8 cellular contexts compared by ENCODE assay signal in the genomic region with DNA sequence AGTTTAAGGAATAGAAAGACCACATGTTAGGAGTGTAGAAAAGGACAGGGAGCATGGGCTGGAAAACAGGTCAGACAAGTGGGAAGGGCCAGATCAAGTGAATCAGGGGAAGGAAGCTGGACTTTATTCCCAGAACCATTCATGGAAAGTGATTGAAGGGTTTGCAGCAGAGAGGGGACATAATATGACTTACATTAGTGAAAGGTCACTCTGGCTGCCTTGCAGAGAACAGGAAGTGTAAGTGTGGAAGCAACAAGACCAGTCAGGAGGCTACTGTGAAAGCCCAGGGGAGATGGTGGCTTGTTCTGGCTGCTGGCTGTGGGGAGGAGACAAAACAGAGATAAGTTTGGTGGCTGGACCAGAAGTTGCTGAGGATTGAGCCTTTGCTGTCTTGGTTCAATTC.
DNase-seq lines count a peak whose midpoint lies in the region; ATAC-seq lines count a peak whose summit lies in the region.

No MANE protein-coding gene starts in this region.

- H3K9me3 Mint-ChIP-seq in activated CD4-positive, alpha-beta T cell treated with anti-CD3 and anti-CD28 coated beads, Interleukin-2, amount 10 ng/mL, durations not matched to agents 7 days and 5 days, result peaks cover 9% of the 10 kb centered on the region
- peaks cover 9% of the 10 kb centered on the region for H3K9me3 Mint-ChIP-seq in activated CD4-positive, alpha-beta T cell treated with anti-CD3 and anti-CD28 coated beads for 36 hours (ENCODE audit: low read depth)
- H3K9me3 Mint-ChIP-seq in activated CD4-positive, alpha-beta memory T cell treated with anti-CD3 and anti-CD28 coated beads, Interleukin-2, amount 10 ng/mL, durations not matched to agents 7 days and 5 days, result no peaks in the 10 kb centered on the region
- peaks cover 0 to 5% (median 0%) of the 10 kb centered on the region in 11 donors for H3K9me3 Mint-ChIP-seq in naive thymus-derived CD4-positive, alpha-beta T cell

- CTCF ChIA-PET in activated CD4-positive, alpha-beta T cell treated with anti-CD3 and anti-CD28 coated beads, Interleukin-2, amount 10 ng/mL, durations not matched to agents 7 days and 5 days (lab: Charles Lee), result interaction anchor here (0.7 to 5.1 kb wide), 3 partner anchors 9 to 185 kb away, joined by 3 to 39 read pairs (median 4); no protein-coding TSS in a partner anchor
- CTCF ChIA-PET in activated CD4-positive, alpha-beta T cell treated with anti-CD3 and anti-CD28 coated beads for 36 hours (lab: Charles Lee), result interaction anchor here (0.6 to 1.4 kb wide), 5 partner anchors 9 to 608 kb away, joined by 3 to 6 read pairs (median 4); partner anchors contain the start of gene NEMF
- CTCF ChIA-PET in activated CD4-positive, alpha-beta memory T cell treated with anti-CD3 and anti-CD28 coated beads, Interleukin-2, amount 10 ng/mL, durations not matched to agents 7 days and 5 days (lab: Charles Lee), result interaction anchor here (4.2 kb wide), 1 partner anchor 14 kb away, joined by 31 read pairs; no protein-coding TSS in a partner anchor
- CTCF ChIA-PET in naive thymus-derived CD4-positive, alpha-beta T cell (lab: Charles Lee), result interaction anchor here (0.6 to 1.2 kb wide), 3 partner anchors 10 to 47 kb away, joined by 3 to 9 read pairs (median 3); no protein-coding TSS in a partner anchor

- no peaks in the 10 kb centered on the region for H3K9me3 ChIP-seq in naive thymus-derived CD4-positive, alpha-beta T cell (ENCODE audit: control insufficient read depth in 2 of 3, low read length in 3 of 3)

- H3K4me3 Mint-ChIP-seq in activated CD4-positive, alpha-beta T cell treated with anti-CD3 and anti-CD28 coated beads, Interleukin-2, amount 10 ng/mL, durations not matched to agents 7 days and 5 days, result no peak overlapping the region
- no peak overlapping the region for H3K4me3 Mint-ChIP-seq in activated CD4-positive, alpha-beta T cell treated with anti-CD3 and anti-CD28 coated beads for 36 hours
- H3K4me3 Mint-ChIP-seq in activated CD4-positive, alpha-beta memory T cell treated with anti-CD3 and anti-CD28 coated beads, Interleukin-2, amount 10 ng/mL, durations not matched to agents 7 days and 5 days, result no peak overlapping the region
- H3K4me3 Mint-ChIP-seq in naive thymus-derived CD4-positive, alpha-beta T cell, result peak overlapping the region in 1 of 10 donors; percentile 4

- DNase-seq in activated CD4-positive, alpha-beta T cell treated with anti-CD3 and anti-CD28 coated beads, Interleukin-2, amount 10 ng/mL, durations not matched to agents 7 days and 5 days, result no peak
- no peak for DNase-seq in activated CD4-positive, alpha-beta T cell treated with anti-CD3 and anti-CD28 coated beads for 36 hours
- DNase-seq in activated CD4-positive, alpha-beta memory T cell treated with anti-CD3 and anti-CD28 coated beads, Interleukin-2, amount 10 ng/mL, durations not matched to agents 7 days and 5 days, result no peak
- DNase-seq in naive thymus-derived CD4-positive, alpha-beta T cell, result no peak
- DNase-seq in C1 segment of cervical spinal cord (lab: John Stamatoyannopoulos, UW) (no peak), ecto neural progenitor cell (ENCODE audit: low spot score) (no peak), HPDE6-E6E7 (ENCODE audit: extremely low spot score) (no peak)

- peaks cover 53% of the 10 kb centered on the region for H3K36me3 Mint-ChIP-seq in activated CD4-positive, alpha-beta T cell treated with anti-CD3 and anti-CD28 coated beads, Interleukin-2, amount 10 ng/mL, durations not matched to agents 7 days and 5 days (ENCODE audit: low read depth)
- peaks cover 30% of the 10 kb centered on the region for H3K36me3 Mint-ChIP-seq in activated CD4-positive, alpha-beta T cell treated with anti-CD3 and anti-CD28 coated beads for 36 hours (ENCODE audit: low read depth)
- peaks cover 23% of the 10 kb centered on the region for H3K36me3 Mint-ChIP-seq in activated CD4-positive, alpha-beta memory T cell treated with anti-CD3 and anti-CD28 coated beads, Interleukin-2, amount 10 ng/mL, durations not matched to agents 7 days and 5 days (ENCODE audit: low read depth)
- H3K36me3 Mint-ChIP-seq in naive thymus-derived CD4-positive, alpha-beta T cell, result peaks cover 10 to 55% (median 47%) of the 10 kb centered on the region in 5 donors

- peaks cover 0 to 3% (median 0%) of the 10 kb centered on the region in 3 experiments for H3K36me3 ChIP-seq in naive thymus-derived CD4-positive, alpha-beta T cell (ENCODE audit: control insufficient read depth in 2 of 3, insufficient read depth in 3 of 3, low read length in 3 of 3)

- ATAC-seq in activated CD4-positive, alpha-beta T cell treated with anti-CD3 and anti-CD28 coated beads for 36 hours, result no peak
- peak; percentile 86 for ATAC-seq in HG03066 (IDR thresholded peaks at IDR 0.05; ENCODE audit: low read depth, unreplicated experiment)
- ATAC-seq in naive thymus-derived CD4-positive, alpha-beta T cell, result no peak

- H3K27ac Mint-ChIP-seq in activated CD4-positive, alpha-beta T cell treated with anti-CD3 and anti-CD28 coated beads, Interleukin-2, amount 10 ng/mL, durations not matched to agents 7 days and 5 days, result peak overlapping the region; percentile 52
- H3K27ac Mint-ChIP-seq in activated CD4-positive, alpha-beta T cell treated with anti-CD3 and anti-CD28 coated beads for 36 hours, result no peak overlapping the region
- peak overlapping the region; percentile 4 for H3K27ac Mint-ChIP-seq in activated CD4-positive, alpha-beta memory T cell treated with anti-CD3 and anti-CD28 coated beads, Interleukin-2, amount 10 ng/mL, durations not matched to agents 7 days and 5 days
- peak overlapping the region; percentile 0 to 99 (median 94) for H3K27ac Mint-ChIP-seq in naive thymus-derived CD4-positive, alpha-beta T cell

- H3K4me1 Mint-ChIP-seq in activated CD4-positive, alpha-beta T cell treated with anti-CD3 and anti-CD28 coated beads, Interleukin-2, amount 10 ng/mL, durations not matched to agents 7 days and 5 days, result peaks cover 58% of the 10 kb centered on the region
- peaks cover 36% of the 10 kb centered on the region for H3K4me1 Mint-ChIP-seq in activated CD4-positive, alpha-beta T cell treated with anti-CD3 and anti-CD28 coated beads for 36 hours
- peaks cover 51% of the 10 kb centered on the region for H3K4me1 Mint-ChIP-seq in activated CD4-positive, alpha-beta memory T cell treated with anti-CD3 and anti-CD28 coated beads, Interleukin-2, amount 10 ng/mL, durations not matched to agents 7 days and 5 days
- H3K4me1 Mint-ChIP-seq in naive thymus-derived CD4-positive, alpha-beta T cell, result peaks cover 35 to 68% (median 56%) of the 10 kb centered on the region in 7 donors

- peaks cover 32 to 42% of the 10 kb centered on the region in 2 donors for H3K4me1 ChIP-seq in naive thymus-derived CD4-positive, alpha-beta T cell (ENCODE audit: control insufficient read depth in 2 of 2, insufficient read depth in 2 of 2, low read length in 2 of 2)

- peak overlapping the region; percentile 30 for H3K27ac ChIP-seq in naive thymus-derived CD4-positive, alpha-beta T cell (ENCODE audit: low read depth, low read length)

- H3K27me3 Mint-ChIP-seq in activated CD4-positive, alpha-beta T cell treated with anti-CD3 and anti-CD28 coated beads, Interleukin-2, amount 10 ng/mL, durations not matched to agents 7 days and 5 days, result no peaks in the 10 kb centered on the region
- H3K27me3 Mint-ChIP-seq in activated CD4-positive, alpha-beta T cell treated with anti-CD3 and anti-CD28 coated beads for 36 hours, result no peaks in the 10 kb centered on the region
- H3K27me3 Mint-ChIP-seq in activated CD4-positive, alpha-beta memory T cell treated with anti-CD3 and anti-CD28 coated beads, Interleukin-2, amount 10 ng/mL, durations not matched to agents 7 days and 5 days, result no peaks in the 10 kb centered on the region
- H3K27me3 Mint-ChIP-seq in naive thymus-derived CD4-positive, alpha-beta T cell, result no peaks in the 10 kb centered on the region

- H3K4me3 ChIP-seq in naive thymus-derived CD4-positive, alpha-beta T cell (ENCODE audit: low read length), result no peak overlapping the region

- intact Hi-C loops in activated CD4-positive, alpha-beta T cell treated with anti-CD3 and anti-CD28 coated beads for 36 hours (cut with DNase I, micrococcal nuclease), result no loop called here
- intact Hi-C loops in naive thymus-derived CD4-positive, alpha-beta T cell (cut with micrococcal nuclease), result no loop called here

- POLR2A ChIA-PET in activated CD4-positive, alpha-beta T cell treated with anti-CD3 and anti-CD28 coated beads, Interleukin-2, amount 10 ng/mL, durations not matched to agents 7 days and 5 days (lab: Charles Lee), result no interaction called here
- POLR2A ChIA-PET in activated CD4-positive, alpha-beta T cell treated with anti-CD3 and anti-CD28 coated beads for 36 hours (lab: Charles Lee), result no interaction called here
- POLR2A ChIA-PET in activated CD4-positive, alpha-beta memory T cell treated with anti-CD3 and anti-CD28 coated beads, Interleukin-2, amount 10 ng/mL, durations not matched to agents 7 days and 5 days (lab: Charles Lee), result interaction anchor here (1.1 to 5.9 kb wide), 6 partner anchors 9 to 184 kb away, joined by 4 to 194 read pairs (median 36); no protein-coding TSS in a partner anchor
- POLR2A ChIA-PET in naive thymus-derived CD4-positive, alpha-beta T cell (lab: Charles Lee), result interaction anchor here (0.9 to 7.6 kb wide), 4 partner anchors 15 to 184 kb away, joined by 6 to 102 read pairs (median 26); no protein-coding TSS in a partner anchor

- no peaks in the 10 kb centered on the region for H3K27me3 ChIP-seq in naive thymus-derived CD4-positive, alpha-beta T cell (ENCODE audit: control insufficient read depth in 2 of 2, insufficient read depth in 2 of 2, low read length in 2 of 2)

Comparison
In these comparisons a context has a peak if more than half of its experiments do, and no peak if none do; other contexts are left out.
1. POLR2A ChIA-PET loops: an anchor here in activated CD4-positive, alpha-beta memory T cell treated with anti-CD3 and anti-CD28 coated beads, Interleukin-2, amount 10 ng/mL, durations not matched to agents 7 days and 5 days (1.1 to 5.9 kb wide) and naive thymus-derived CD4-positive, alpha-beta T cell (0.9 to 7.6 kb wide); none called in activated CD4-positive, alpha-beta T cell treated with anti-CD3 and anti-CD28 coated beads, Interleukin-2, amount 10 ng/mL, durations not matched to agents 7 days and 5 days and activated CD4-positive, alpha-beta T cell treated with anti-CD3 and anti-CD28 coated beads for 36 hours.